17 cellular contexts compared by ENCODE assay signal in the genomic region with DNA sequence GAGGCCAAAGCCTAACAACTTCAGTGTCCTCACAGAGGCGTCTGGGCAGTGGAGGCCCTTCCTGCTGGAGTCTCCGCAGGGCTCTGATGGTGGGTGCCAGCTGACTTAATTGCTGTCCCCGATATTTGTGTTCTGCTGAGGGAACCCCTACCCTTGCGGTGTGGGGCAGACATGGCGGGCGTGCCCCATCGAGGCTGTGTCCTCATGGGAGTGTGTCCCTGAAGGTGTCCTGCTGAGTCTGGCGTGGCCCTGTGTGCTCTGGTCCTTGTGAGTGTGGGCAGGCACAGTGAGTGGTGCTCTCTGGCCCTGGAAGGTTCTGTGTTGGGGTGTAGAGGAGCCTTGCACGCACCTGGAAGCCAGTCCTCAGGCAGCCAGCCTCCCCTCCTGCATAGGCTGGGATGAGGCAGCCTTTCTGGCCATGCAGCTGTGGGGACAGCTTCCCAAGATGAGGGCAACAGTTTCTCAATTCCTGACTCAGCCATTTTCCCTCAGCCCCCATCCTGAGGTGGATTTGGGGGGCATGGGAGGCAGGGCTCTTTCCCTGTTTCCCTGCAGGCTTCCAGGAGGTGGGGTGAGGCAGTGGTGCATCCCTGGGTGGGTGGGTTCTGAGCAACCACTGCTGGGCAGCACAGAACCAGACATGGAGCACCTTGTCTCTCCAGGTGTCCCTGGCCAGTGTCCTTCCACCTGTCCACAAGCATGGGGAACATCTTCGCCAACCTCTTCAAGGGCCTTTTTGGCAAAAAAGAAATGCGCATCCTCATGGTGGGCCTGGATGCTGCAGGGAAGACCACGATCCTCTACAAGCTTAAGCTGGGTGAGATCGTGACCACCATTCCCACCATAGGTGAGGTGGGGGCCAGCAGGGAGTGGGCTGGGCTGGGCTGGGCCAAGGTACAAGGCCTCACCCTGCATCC. TPM values are rescaled to one million over a fixed set of nuclear protein-coding genes. Genes with fewer than 3 reads are reported as not detected.
DNase-seq lines count a peak whose midpoint lies in the region; ATAC-seq, FAIRE-seq and TF ChIP-seq lines count a peak whose summit lies in the region.
"Had no signal": no experiment of that assay in that cellular context is flagged by ENCODE, and none has a peak within 500 bp of the region (broad histone marks: within the 10 kb centered on the region; RNA-seq: fewer than 3 reads in every experiment).

No MANE protein-coding gene starts in this region.

- no peak overlapping the region for H3K4ac ChIP-seq in H1 (replicated peaks; ENCODE audit: insufficient read length, low read depth, low read length)

- H3K79me2 ChIP-seq in H1 (ENCODE audit: control insufficient read depth in 1 of 2, insufficient read depth in 2 of 2, low read length in 2 of 2), result peaks cover 23 to 55% of the 10 kb centered on the region in 2 experiments

- ATAC-seq in GM18858 (IDR thresholded peaks at IDR 0.05; ENCODE audit: unreplicated experiment), result no peak

- H3K14ac ChIP-seq in H1 (ENCODE audit: insufficient read length), result no peak overlapping the region

- H2AFZ ChIP-seq in H1 (ENCODE audit: low read length), result no peak overlapping the region

- no peak overlapping the region for H2BK120ac ChIP-seq in H1 (replicated peaks; ENCODE audit: low read depth, low read length)

- H3K4me1 ChIP-seq in H1 (replicated peaks in 1 of 4; ENCODE audit: control insufficient read depth in 3 of 4, insufficient read depth in 4 of 4, low read length in 3 of 4) (no peaks in the 10 kb centered on the region), sigmoid colon (peaks cover 0 to 52% (median 25%) of the 10 kb centered on the region in 4 donors)

- H3K36me3 ChIP-seq in H1 (ENCODE audit: control insufficient read depth in 2 of 4, insufficient read depth in 4 of 4, low read length in 3 of 4) (peaks cover 13 to 38% (median 19%) of the 10 kb centered on the region in 4 experiments; a peak in 7 of 8 replicates), sigmoid colon (peaks cover 12 to 44% (median 32%) of the 10 kb centered on the region in 4 donors)

- no peak for TF ChIP-seq CTCF in H1 (IDR thresholded peaks at IDR 0.05; ENCODE audit: control extremely low read depth in 1 of 3, insufficient read depth in 1 of 3, low read depth in 1 of 3, low read length in 3 of 3)
- no peak for TF ChIP-seq CTCF in sigmoid colon (IDR thresholded peaks at IDR 0.05)

- FAIRE-seq in H1 (lab: Jason Lieb, UNC), result no peak

- no peak overlapping the region for H2BK20ac ChIP-seq in H1 (ENCODE audit: low read length)

- H3K4me2 ChIP-seq in H1 (ENCODE audit: insufficient read depth in 1 of 2, low read depth in 2 of 2, low read length in 2 of 2), result no peak overlapping the region

- H3K27me3 ChIP-seq in H1 (replicated peaks in 1 of 4; ENCODE audit: control insufficient read depth in 3 of 4, extremely low read depth in 1 of 4, insufficient read depth in 3 of 4, low read length in 3 of 4) (no peaks in the 10 kb centered on the region), sigmoid colon (no peaks in the 10 kb centered on the region)
- H3K27me3 ChIP-seq: tibial nerve had no signal

- H4K8ac ChIP-seq in H1 (ENCODE audit: extremely low read depth, insufficient read depth, low read length), result peak overlapping the region; percentile 28; the same call in 1 of the 2 replicates

- TF ChIP-seq RAD21 in H1 (IDR thresholded peaks at IDR 0.05 in 1 of 2, conservative IDR thresholded peaks at IDR 0.05 in 1 of 2; ENCODE audit: low read depth in 2 of 2, low read length in 2 of 2), result no peak

- TF ChIP-seq POLR2A in GM18951 (IDR thresholded peaks at IDR 0.05; ENCODE audit: extremely low read depth, insufficient read depth, insufficient read length), result peak; percentile 25
- no peak for TF ChIP-seq POLR2A in H1 (IDR thresholded peaks at IDR 0.05; ENCODE audit: control extremely low read depth in 1 of 2, low read depth in 2 of 2, low read length in 2 of 2)
- no peak for TF ChIP-seq POLR2A in sigmoid colon (IDR thresholded peaks at IDR 0.05)

- TF ChIP-seq EP300 in H1 (IDR thresholded peaks at IDR 0.05; ENCODE audit: borderline replicate concordance in 1 of 2, low read depth in 2 of 2, low read length in 2 of 2) (no peak), sigmoid colon (IDR thresholded peaks at IDR 0.05) (no peak)

- 87% methylated on average over 10 of the region's 13 CpGs; no CpG with 5 or more reads in 1 of the 2 experiments for WGBS in H1 (ENCODE audit: extremely low coverage in 1 of 2, insufficient coverage in 1 of 2, insufficient read length in 1 of 2, insufficient replicate concordance in 2 of 2, low coverage in 1 of 2, low lambda C conversion rate in 2 of 2, missing lambda C conversion rate in 1 of 2), 2 experiments
- WGBS in sigmoid colon, 2 donors, result 93 to 95% methylated on average over 13 of the region's 13 CpGs

- H4K5ac ChIP-seq in H1 (ENCODE audit: insufficient read length, low read depth, low read length), result no peak overlapping the region

- peak; percentile 54 for DNase-seq in activated CD8-positive, alpha-beta memory T cell treated with anti-CD3 and anti-CD28 coated beads for 24 hours
- DNase-seq in activated CD8-positive, alpha-beta memory T cell treated with anti-CD3 and anti-CD28 coated beads, Interleukin-2, amount 50 U/mL, for 4 hours, result no peak
- DNase-seq in H1 (ENCODE audit: low read depth in 1 of 2, low spot score in 2 of 2) (no peak), sigmoid colon (peak; percentile 59), NCI-H1048 (lab: John Stamatoyannopoulos, UW) (no peak)
- no peak for DNase-seq in NK-92 treated with Interleukin-12 subunit alpha and Interleukin-12 subunit beta, amount 100 ng/mL, for 24 hours (lab: John Stamatoyannopoulos, UW)
- DNase-seq: ACHN; GDM1; KG1; mesenchymal stem cell; NCI-H1105; NCI-H2171; stimulated activated CD4-positive, alpha-beta T cell treated with anti-CD3 and anti-CD28 coated beads, Interleukin-2, amount 100 ng/mL, for 48 hours; T-helper 1 cell had no signal

- no peak overlapping the region for H3K56ac ChIP-seq in H1 (replicated peaks; ENCODE audit: insufficient read length, low read depth, low read length)

- H3K79me1 ChIP-seq in H1 (ENCODE audit: low read depth, low read length), result peaks cover 40% of the 10 kb centered on the region

- intact Hi-C loops in sigmoid colon (cut with DNase I), result no loop called here

- H3K9me3 ChIP-seq in H1 (ENCODE audit: insufficient read depth in 2 of 2, low read depth in 1 of 2, low read length in 1 of 2), result peaks cover 3 to 5% of the 10 kb centered on the region in 2 experiments; a peak in 3 of 4 replicates
- H3K9me3 ChIP-seq in sigmoid colon, result peaks cover 0 to 6% (median 3%) of the 10 kb centered on the region in 4 donors

- no peak overlapping the region for H2AK5ac ChIP-seq in H1 (ENCODE audit: low read depth, low read length)

- no peak overlapping the region for H4K91ac ChIP-seq in H1 (replicated peaks; ENCODE audit: insufficient read length, low read length)

- H3K9ac ChIP-seq in H1 (replicated peaks in 1 of 4; ENCODE audit: extremely low read depth in 1 of 4, low read depth in 3 of 4, low read length in 3 of 4), result no peak overlapping the region

- H3K23me2 ChIP-seq in H1 (ENCODE audit: low read depth, low read length), result no peaks in the 10 kb centered on the region

- no peak overlapping the region for H2BK12ac ChIP-seq in H1 (ENCODE audit: low read depth, low read length)

- no peak overlapping the region for H3K18ac ChIP-seq in H1 (ENCODE audit: extremely low read depth, low read length)

- H3K23ac ChIP-seq in H1 (ENCODE audit: insufficient read length), result no peak overlapping the region

- peaks cover 30 to 62% of the 10 kb centered on the region in 2 experiments for H4K20me1 ChIP-seq in H1 (replicated peaks in 1 of 2; ENCODE audit: control insufficient read depth in 1 of 2, insufficient read depth in 2 of 2, low read length in 2 of 2)

- POLR2A ChIA-PET in H1 (lab: Charles Lee; ENCODE audit: partially characterized antibody), result interaction anchor here (0.6 to 5.6 kb wide), 6 partner anchors 7 to 1136 kb away, joined by 3 to 53 read pairs (median 4); a partner anchor contains a TSS

- no peak overlapping the region for H3K27ac ChIP-seq in H1 (ENCODE audit: low read depth, low read length)
- H3K27ac ChIP-seq in sigmoid colon, result no peak overlapping the region
- H3K27ac ChIP-seq: tibial nerve had no signal

- H3K4me3 ChIP-seq in H1 (ENCODE audit: extremely low read depth in 1 of 4, insufficient read depth in 2 of 4, low read depth in 3 of 4, low read length in 4 of 4) (no peak overlapping the region), sigmoid colon (no peak overlapping the region)
- H3K4me3 ChIP-seq: tibial nerve had no signal

- H2BK5ac ChIP-seq in H1 (ENCODE audit: low read depth, low read length), result no peak overlapping the region

- in situ Hi-C loops in GM18951 (cut with MboI; ENCODE audit: low sequenced_read_pairs, unreplicated experiment), result no loop called here

- CTCF ChIA-PET in H1 (lab: Charles Lee; ENCODE audit: partially characterized antibody), result interaction anchor here (0.8 to 1.3 kb wide), 3 partner anchors 34 to 98 kb away, joined by 3 to 4 read pairs (median 4); no protein-coding TSS in a partner anchor

- no peak overlapping the region for H2BK15ac ChIP-seq in H1 (ENCODE audit: low read length)

RNA-seq across cellular contexts. Expression of a gene that starts 6.5 kb away (rescaled TPM):
- total RNA-seq in H1 (2021; fragmentation: NEBNext Ultra II Directional; extraction: Animal tissue kit (Norgen Biotek cat#: 25700)), result 19.9 and 22.5 TPM in 2 replicates
- polyA plus RNA-seq in H1 (2011; rRNA removed) (18.6 and 28.5 TPM in 2 replicates), sigmoid colon (10 to 100 TPM in 1 of 3 donors, 1 to 10 TPM in 2; 8.8 to 17.9 (median 9.0) TPM)
- polyA plus RNA-seq in H1 (2011; cell fraction: cytosol; rRNA removed), result 23.7 TPM
- 41.3 TPM for polyA plus RNA-seq in H1 (2011; cell fraction: nucleus; rRNA removed)
- polyA plus RNA-seq in H1 (2012, experiment 1 of 2), result 15.0 to 30.9 TPM (median 25.2 TPM) in 4 replicates
- 17.1 TPM for polyA plus RNA-seq in H1 (2012, experiment 2 of 2)
- polyA plus RNA-seq in H1 (2013, experiment 1 of 2), result 26.2 TPM
- polyA plus RNA-seq in H1 (2013, experiment 2 of 2), result 25.8 TPM
- 1.3 and 1.4 TPM in 2 replicates for polyA minus RNA-seq in H1 (2011; rRNA and poly(A)+ RNA removed)
- 4.6 TPM for polyA minus RNA-seq in H1 (2011; cell fraction: cytosol; rRNA and poly(A)+ RNA removed)
- 5.5 TPM for polyA minus RNA-seq in H1 (2011; cell fraction: nucleus; rRNA and poly(A)+ RNA removed)
- total RNA-seq in sigmoid colon, result 10 to 100 TPM in 3 of 4 donors, 1 to 10 TPM in 1; 7.8 to 18.1 (median 13.0) TPM

RNA-seq across cellular contexts. Expression of a gene that starts 12.4 kb away (rescaled TPM):
- 59.0 and 62.7 TPM in 2 replicates for total RNA-seq in H1 (2021; fragmentation: NEBNext Ultra II Directional; extraction: Animal tissue kit (Norgen Biotek cat#: 25700))
- polyA plus RNA-seq in H1 (2011; rRNA removed) (244 and 249 TPM in 2 replicates), sigmoid colon (10 to 100 TPM; 53.5 to 77.4 (median 58.0) TPM)
- 186 TPM for polyA plus RNA-seq in H1 (2011; cell fraction: cytosol; rRNA removed)
- 157 TPM for polyA plus RNA-seq in H1 (2011; cell fraction: nucleus; rRNA removed)
- 31.0 to 91.5 TPM (median 85.9 TPM) in 4 replicates for polyA plus RNA-seq in H1 (2012, experiment 1 of 2)
- 110 TPM for polyA plus RNA-seq in H1 (2012, experiment 2 of 2)
- polyA plus RNA-seq in H1 (2013, experiment 1 of 2), result 72.3 TPM
- polyA plus RNA-seq in H1 (2013, experiment 2 of 2), result 69.2 TPM
- 30.6 and 36.8 TPM in 2 replicates for polyA minus RNA-seq in H1 (2011; rRNA and poly(A)+ RNA removed)
- 38.5 TPM for polyA minus RNA-seq in H1 (2011; cell fraction: cytosol; rRNA and poly(A)+ RNA removed)
- 46.7 TPM for polyA minus RNA-seq in H1 (2011; cell fraction: nucleus; rRNA and poly(A)+ RNA removed)
- total RNA-seq in sigmoid colon, result 10 to 100 TPM; 62.0 to 90.6 (median 79.3) TPM

RNA-seq across cellular contexts. Expression of a gene that starts 14.2 kb away (rescaled TPM):
- 265 and 267 TPM in 2 replicates for total RNA-seq in H1 (2021; fragmentation: NEBNext Ultra II Directional; extraction: Animal tissue kit (Norgen Biotek cat#: 25700))
- polyA plus RNA-seq in H1 (2011; rRNA removed), result 471 and 606 TPM in 2 replicates
- 441 TPM for polyA plus RNA-seq in H1 (2011; cell fraction: cytosol; rRNA removed)
- polyA plus RNA-seq in H1 (2011; cell fraction: nucleus; rRNA removed), result 308 TPM
- 315 to 344 TPM (median 336 TPM) in 4 replicates for polyA plus RNA-seq in H1 (2012, experiment 1 of 2)
- 366 TPM for polyA plus RNA-seq in H1 (2012, experiment 2 of 2)
- 193 TPM for polyA plus RNA-seq in H1 (2013, experiment 1 of 2)
- polyA plus RNA-seq in H1 (2013, experiment 2 of 2), result 197 TPM
- polyA minus RNA-seq in H1 (2011; rRNA and poly(A)+ RNA removed), result 359 and 424 TPM in 2 replicates
- polyA minus RNA-seq in H1 (2011; cell fraction: cytosol; rRNA and poly(A)+ RNA removed), result 253 TPM
- polyA minus RNA-seq in H1 (2011; cell fraction: nucleus; rRNA and poly(A)+ RNA removed), result 129 TPM
- 100 to 1,000 TPM; 212 to 250 (median 225) TPM for total RNA-seq in sigmoid colon
- polyA plus RNA-seq in sigmoid colon, result 100 to 1,000 TPM; 345 to 482 (median 479) TPM

RNA-seq across cellular contexts. Expression of a gene that starts 43.4 kb away (rescaled TPM):
- total RNA-seq in H1 (2021; fragmentation: NEBNext Ultra II Directional; extraction: Animal tissue kit (Norgen Biotek cat#: 25700)), result 68.5 TPM in 2 replicates
- polyA plus RNA-seq in H1 (2011; rRNA removed) (182 and 183 TPM in 2 replicates), sigmoid colon (100 to 1,000 TPM; 391 to 668 (median 656) TPM)
- polyA plus RNA-seq in H1 (2011; cell fraction: cytosol; rRNA removed), result 167 TPM
- polyA plus RNA-seq in H1 (2011; cell fraction: nucleus; rRNA removed), result 249 TPM
- 36.2 to 105 TPM (median 94.7 TPM) in 4 replicates for polyA plus RNA-seq in H1 (2012, experiment 1 of 2)
- 106 TPM for polyA plus RNA-seq in H1 (2012, experiment 2 of 2)
- polyA plus RNA-seq in H1 (2013, experiment 1 of 2), result 97.5 TPM
- polyA plus RNA-seq in H1 (2013, experiment 2 of 2), result 90.9 TPM
- polyA minus RNA-seq in H1 (2011; rRNA and poly(A)+ RNA removed), result 25.4 and 32.8 TPM in 2 replicates
- polyA minus RNA-seq in H1 (2011; cell fraction: cytosol; rRNA and poly(A)+ RNA removed), result 33.8 TPM
- polyA minus RNA-seq in H1 (2011; cell fraction: nucleus; rRNA and poly(A)+ RNA removed), result 70.3 TPM
- 100 to 1,000 TPM; 225 to 366 (median 303) TPM for total RNA-seq in sigmoid colon

RNA-seq across cellular contexts. Expression of a gene that starts 53.1 kb away (rescaled TPM):
- 0.54 and 0.55 TPM in 2 replicates for total RNA-seq in H1 (2021; fragmentation: NEBNext Ultra II Directional; extraction: Animal tissue kit (Norgen Biotek cat#: 25700))
- 0.17 and 0.28 TPM in 2 replicates for polyA plus RNA-seq in H1 (2011; rRNA removed)
- 0.27 TPM for polyA plus RNA-seq in H1 (2011; cell fraction: cytosol; rRNA removed)
- polyA plus RNA-seq in H1 (2011; cell fraction: nucleus; rRNA removed), result 0.54 TPM
- 0.25 to 0.57 TPM (median 0.40 TPM) in 4 replicates for polyA plus RNA-seq in H1 (2012, experiment 1 of 2)
- 0.10 TPM for polyA plus RNA-seq in H1 (2012, experiment 2 of 2)
- 0.36 TPM for polyA plus RNA-seq in H1 (2013, experiment 1 of 2)
- polyA plus RNA-seq in H1 (2013, experiment 2 of 2), result 0.40 TPM
- 0.16 and 0.22 TPM in 2 replicates for polyA minus RNA-seq in H1 (2011; rRNA and poly(A)+ RNA removed)
- not detected for polyA minus RNA-seq in H1 (2011; cell fraction: cytosol; rRNA and poly(A)+ RNA removed)
- polyA minus RNA-seq in H1 (2011; cell fraction: nucleus; rRNA and poly(A)+ RNA removed), result 0.60 TPM
- 1 to 10 TPM; 4.2 to 6.4 (median 4.9) TPM for total RNA-seq in sigmoid colon
- polyA plus RNA-seq in sigmoid colon, result under 1 TPM in 2 of 3 donors, not detected in 1; 0.60 to 0.99 TPM

Comparison
In these comparisons a context has a peak if more than half of its experiments do, and no peak if none do; other contexts are left out.
1. DNase-seq: peak in activated CD8-positive, alpha-beta memory T cell treated with anti-CD3 and anti-CD28 coated beads for 24 hours (single experiment) and sigmoid colon (single experiment); none in activated CD8-positive, alpha-beta memory T cell treated with anti-CD3 and anti-CD28 coated beads, Interleukin-2, amount 50 U/mL, for 4 hours (single experiment), H1 (0 of 2), NK-92 treated with Interleukin-12 subunit alpha and Interleukin-12 subunit beta, amount 100 ng/mL, for 24 hours (single experiment) and NCI-H1048 (single experiment).